In genomic region chr5:128197911-128198522, GRCh38 we compare ENCODE assay signal across 16 cellular contexts.
DNase-seq lines count a peak whose midpoint lies in the region; ATAC-seq, FAIRE-seq and TF ChIP-seq lines count a peak whose summit lies in the region.
"Had no signal": no experiment of that assay in that cellular context is flagged by ENCODE, and none has a peak within 500 bp of the region (broad histone marks: within the 10 kb centered on the region; RNA-seq: fewer than 3 reads in every experiment).

No MANE protein-coding gene starts in this region.

- no peak overlapping the region for H2AFZ ChIP-seq in hepatocyte

- H3K27me3 ChIP-seq in hepatocyte = no peaks in the 10 kb centered on the region

- no peaks in the 10 kb centered on the region for H3K9me2 ChIP-seq in hepatocyte (replicated peaks; ENCODE audit: insufficient read depth)

- POLR2A ChIA-PET in activated CD4-positive, alpha-beta memory T cell treated with anti-CD3 and anti-CD28 coated beads for 36 hours (lab: Charles Lee) = no interaction called here
- POLR2A ChIA-PET in activated CD4-positive, alpha-beta memory T cell treated with anti-CD3 and anti-CD28 coated beads, Interleukin-2, amount 10 ng/mL, durations not matched to agents 7 days and 5 days (lab: Charles Lee) = no interaction called here

- intact Hi-C loops in activated CD4-positive, alpha-beta memory T cell treated with anti-CD3 and anti-CD28 coated beads for 36 hours (cut with micrococcal nuclease) = no loop called here

- peak overlapping the region; percentile 64 for H3K27ac ChIP-seq in hepatocyte
- H3K27ac ChIP-seq: RWPE1 had no signal

- peak; percentile 21 for DNase-seq in activated CD4-positive, alpha-beta memory T cell treated with anti-CD3 and anti-CD28 coated beads for 36 hours
- no peak for DNase-seq in activated CD4-positive, alpha-beta memory T cell treated with anti-CD3 and anti-CD28 coated beads, Interleukin-2, amount 10 ng/mL, durations not matched to agents 7 days and 5 days
- peak; percentile 34 for DNase-seq in hepatocyte (ENCODE audit: low spot score)
- no peak for DNase-seq in GM12892 (ENCODE audit: insufficient read length)
- no peak for DNase-seq in stimulated activated effector memory CD8-positive, alpha-beta T cell treated with anti-CD3 and anti-CD28 coated beads, Interleukin-12 subunit alpha, Interleukin-12 subunit beta, amount 100 ng/mL, for 72 hours (ENCODE audit: low spot score in 2 of 2)
- DNase-seq: ACHN, anterior cingulate cortex, erythroblast, NCI-H2171 had no signal

- CTCF ChIA-PET in activated CD4-positive, alpha-beta memory T cell treated with anti-CD3 and anti-CD28 coated beads for 36 hours (lab: Charles Lee) = interaction anchor here (0.6 to 0.8 kb wide), 2 partner anchors 384 to 608 kb away, joined by 3 read pairs; no protein-coding TSS in a partner anchor
- CTCF ChIA-PET in activated CD4-positive, alpha-beta memory T cell treated with anti-CD3 and anti-CD28 coated beads, Interleukin-2, amount 10 ng/mL, durations not matched to agents 7 days and 5 days (lab: Charles Lee) = no interaction called here

- no peaks in the 10 kb centered on the region for H4K20me1 ChIP-seq in hepatocyte (ENCODE audit: insufficient read depth, poor library complexity, severe bottlenecking)

- H3K27ac Mint-ChIP-seq in activated CD4-positive, alpha-beta memory T cell treated with anti-CD3 and anti-CD28 coated beads for 36 hours = peak overlapping the region; percentile 19
- no peak overlapping the region for H3K27ac Mint-ChIP-seq in activated CD4-positive, alpha-beta memory T cell treated with anti-CD3 and anti-CD28 coated beads, Interleukin-2, amount 10 ng/mL, durations not matched to agents 7 days and 5 days
- no peak overlapping the region for H3K27ac Mint-ChIP-seq in stimulated activated effector memory CD8-positive, alpha-beta T cell treated with anti-CD3 and anti-CD28 coated beads, Interleukin-12 subunit alpha, Interleukin-12 subunit beta, amount 100 ng/mL, for 72 hours
- H3K27ac Mint-ChIP-seq: WTC11 had no signal

- WGBS in hepatocyte (ENCODE audit: low lambda C conversion rate, missing lambda C conversion rate) = 83% methylated on average over 4 of the region's 4 CpGs

- peaks cover 36% of the 10 kb centered on the region for H3K4me1 ChIP-seq in hepatocyte (ENCODE audit: insufficient read depth)

- H3K27me3 Mint-ChIP-seq in activated CD4-positive, alpha-beta memory T cell treated with anti-CD3 and anti-CD28 coated beads for 36 hours = peaks cover 3% of the 10 kb centered on the region
- peaks cover 9% of the 10 kb centered on the region for H3K27me3 Mint-ChIP-seq in activated CD4-positive, alpha-beta memory T cell treated with anti-CD3 and anti-CD28 coated beads, Interleukin-2, amount 10 ng/mL, durations not matched to agents 7 days and 5 days

- no peak for FAIRE-seq in GM12892 (lab: Jason Lieb, UNC)
- FAIRE-seq: H54 had no signal

- no peak for TF ChIP-seq POLR2A in GM12892 (IDR thresholded peaks at IDR 0.05; ENCODE audit: low read depth, low read length)

- peaks cover 35% of the 10 kb centered on the region for H3K4me1 Mint-ChIP-seq in activated CD4-positive, alpha-beta memory T cell treated with anti-CD3 and anti-CD28 coated beads for 36 hours (ENCODE audit: low read depth)
- H3K4me1 Mint-ChIP-seq in activated CD4-positive, alpha-beta memory T cell treated with anti-CD3 and anti-CD28 coated beads, Interleukin-2, amount 10 ng/mL, durations not matched to agents 7 days and 5 days = peaks cover 30% of the 10 kb centered on the region
- H3K4me1 Mint-ChIP-seq in stimulated activated effector memory CD8-positive, alpha-beta T cell treated with anti-CD3 and anti-CD28 coated beads, Interleukin-12 subunit alpha, Interleukin-12 subunit beta, amount 100 ng/mL, for 72 hours = peaks cover 28% of the 10 kb centered on the region

- H3K36me3 Mint-ChIP-seq in activated CD4-positive, alpha-beta memory T cell treated with anti-CD3 and anti-CD28 coated beads for 36 hours = peaks cover 3% of the 10 kb centered on the region
- peaks cover 2% of the 10 kb centered on the region for H3K36me3 Mint-ChIP-seq in activated CD4-positive, alpha-beta memory T cell treated with anti-CD3 and anti-CD28 coated beads, Interleukin-2, amount 10 ng/mL, durations not matched to agents 7 days and 5 days (ENCODE audit: low read depth)
- no peaks in the 10 kb centered on the region for H3K36me3 Mint-ChIP-seq in stimulated activated effector memory CD8-positive, alpha-beta T cell treated with anti-CD3 and anti-CD28 coated beads, Interleukin-12 subunit alpha, Interleukin-12 subunit beta, amount 100 ng/mL, for 72 hours
- H3K36me3 Mint-ChIP-seq: WTC11 had no signal

- no peak for TF ChIP-seq CTCF in hepatocyte (IDR thresholded peaks at IDR 0.05; ENCODE audit: poor library complexity)

- H3K4me3 Mint-ChIP-seq in activated CD4-positive, alpha-beta memory T cell treated with anti-CD3 and anti-CD28 coated beads for 36 hours = no peak overlapping the region
- H3K4me3 Mint-ChIP-seq in activated CD4-positive, alpha-beta memory T cell treated with anti-CD3 and anti-CD28 coated beads, Interleukin-2, amount 10 ng/mL, durations not matched to agents 7 days and 5 days = no peak overlapping the region
- no peak overlapping the region for H3K4me3 Mint-ChIP-seq in stimulated activated effector memory CD8-positive, alpha-beta T cell treated with anti-CD3 and anti-CD28 coated beads, Interleukin-12 subunit alpha, Interleukin-12 subunit beta, amount 100 ng/mL, for 72 hours
- H3K4me3 Mint-ChIP-seq: WTC11 had no signal

- ATAC-seq in GM19395 (IDR thresholded peaks at IDR 0.05; ENCODE audit: unreplicated experiment) (peak; percentile 51), HG03159 (IDR thresholded peaks at IDR 0.05; ENCODE audit: unreplicated experiment) (peak; percentile 47), GM21528 (IDR thresholded peaks at IDR 0.05; ENCODE audit: low FRiP score, unreplicated experiment) (no peak)
- no peak for ATAC-seq in stimulated activated effector memory CD8-positive, alpha-beta T cell treated with anti-CD3 and anti-CD28 coated beads, Interleukin-12 subunit alpha, Interleukin-12 subunit beta, amount 100 ng/mL, for 72 hours
- ATAC-seq: WTC11 had no signal

- H3K4me3 ChIP-seq in hepatocyte = no peak overlapping the region
- H3K4me3 ChIP-seq: smooth muscle cell had no signal

- H3K79me2 ChIP-seq in hepatocyte = no peaks in the 10 kb centered on the region

- no peak overlapping the region for H3K4me2 ChIP-seq in hepatocyte

- H3K9me3 Mint-ChIP-seq in activated CD4-positive, alpha-beta memory T cell treated with anti-CD3 and anti-CD28 coated beads for 36 hours = peaks cover 5% of the 10 kb centered on the region
- no peaks in the 10 kb centered on the region for H3K9me3 Mint-ChIP-seq in activated CD4-positive, alpha-beta memory T cell treated with anti-CD3 and anti-CD28 coated beads, Interleukin-2, amount 10 ng/mL, durations not matched to agents 7 days and 5 days
- no peaks in the 10 kb centered on the region for H3K9me3 Mint-ChIP-seq in stimulated activated effector memory CD8-positive, alpha-beta T cell treated with anti-CD3 and anti-CD28 coated beads, Interleukin-12 subunit alpha, Interleukin-12 subunit beta, amount 100 ng/mL, for 72 hours
- H3K9me3 Mint-ChIP-seq: WTC11 had no signal

- no peaks in the 10 kb centered on the region for H3K36me3 ChIP-seq in hepatocyte (replicated peaks; ENCODE audit: insufficient read depth, low read depth)

- H3K9me3 ChIP-seq in hepatocyte (ENCODE audit: low read depth) = no peaks in the 10 kb centered on the region

Comparison
In these comparisons a context has a peak if more than half of its experiments do, and no peak if none do; other contexts are left out.
1. DNase-seq: peak in activated CD4-positive, alpha-beta memory T cell treated with anti-CD3 and anti-CD28 coated beads for 36 hours (single experiment) and hepatocyte (single experiment); none in activated CD4-positive, alpha-beta memory T cell treated with anti-CD3 and anti-CD28 coated beads, Interleukin-2, amount 10 ng/mL, durations not matched to agents 7 days and 5 days (single experiment), GM12892 (single experiment) and stimulated activated effector memory CD8-positive, alpha-beta T cell treated with anti-CD3 and anti-CD28 coated beads, Interleukin-12 subunit alpha, Interleukin-12 subunit beta, amount 100 ng/mL, for 72 hours (0 of 2).
2. ATAC-seq: peak in GM19395 (single experiment) and HG03159 (single experiment); none in stimulated activated effector memory CD8-positive, alpha-beta T cell treated with anti-CD3 and anti-CD28 coated beads, Interleukin-12 subunit alpha, Interleukin-12 subunit beta, amount 100 ng/mL, for 72 hours (single experiment) and GM21528 (single experiment).